Comparison of ENCODE assay signal across 32 cellular contexts in genomic region chr12:13597837-13598236, GRCh38.
"Had no signal": no experiment of that assay in that cellular context is flagged by ENCODE, and none has a peak within 500 bp of the region (broad histone marks: within the 10 kb centered on the region; RNA-seq: fewer than 3 reads in every experiment).

No MANE protein-coding gene starts in this region.

- H3K4me1 Mint-ChIP-seq: activated B cell treated with CpG ODN at 0.5 μM for 24 hours; activated T-helper 17 cell treated with anti-CD3 and anti-CD28 coated beads, Interleukin-2, amount 50 U/mL, for 72 hours; central memory CD8-positive, alpha-beta T cell; T-helper 17 cell had no signal

- H3K27ac ChIP-seq: brain microvascular endothelial cell, coronary artery, esophagus muscularis mucosa, foreskin keratinocyte, gastrocnemius medialis, WERI-Rb-1 had no signal

- H3K36me3 Mint-ChIP-seq: activated naive CD8-positive, alpha-beta T cell had no signal

- H3K4me1 ChIP-seq: esophagus muscularis mucosa, foreskin keratinocyte, gastrocnemius medialis had no signal

- ATAC-seq: activated CD4-positive, CD25-positive, alpha-beta regulatory T cell treated with anti-CD3 and anti-CD28 coated beads, Interleukin-2, amount 50 U/mL, for 24 hours; activated CD8-positive, alpha-beta T cell treated with anti-CD3 and anti-CD28 coated beads for 36 hours; activated T-cell treated with anti-CD3 and anti-CD28 coated beads, Interleukin-2, amount 50 U/mL, for 4 hours; activated T-helper 17 cell treated with anti-CD3 and anti-CD28 coated beads, Interleukin-2, amount 50 U/mL, for 72 hours; effector memory CD8-positive, alpha-beta T cell; foreskin keratinocyte; gastrocnemius medialis; T-helper 17 cell had no signal

- H3K27me3 ChIP-seq: brain microvascular endothelial cell, dorsolateral prefrontal cortex, esophagus muscularis mucosa, foreskin keratinocyte, gastrocnemius medialis had no signal

- DNase-seq: activated B cell treated with CpG ODN at 0.5 μM for 24 hours; activated CD4-positive, alpha-beta T cell treated with anti-CD3 and anti-CD28 coated beads for 48 hours; activated CD4-positive, alpha-beta T cell treated with anti-CD3 and anti-CD28 coated beads, Interleukin-2, amount 50 U/mL, for 1 hour; activated CD4-positive, alpha-beta T cell treated with anti-CD3 and anti-CD28 coated beads, Interleukin-2, amount 50 U/mL, for 48 hours; activated CD8-positive, alpha-beta memory T cell treated with anti-CD3 and anti-CD28 coated beads for 24 hours; activated CD8-positive, alpha-beta T cell treated with anti-CD3 and anti-CD28 coated beads for 36 hours; activated effector memory CD4-positive, alpha-beta T cell treated with Interleukin-2 at 50 U/mL for 16 hours; activated gamma-delta T cell treated with Interleukin-2 at 50 U/mL for 16 hours; activated naive CD4-positive, alpha-beta T cell treated with anti-CD3 and anti-CD28 coated beads, Interleukin-2, amount 50 U/mL, for 16 hours; activated naive CD4-positive, alpha-beta T cell treated with Interleukin-2 at 50 U/mL for 16 hours; activated T-cell treated with anti-CD3 and anti-CD28 coated beads, Interleukin-2, amount 50 U/mL, for 4 hours; amniotic stem cell; anterior cingulate cortex; brain microvascular endothelial cell; dorsolateral prefrontal cortex; effector CD4-positive, alpha-beta T cell; effector memory CD8-positive, alpha-beta T cell; erythroblast; foreskin keratinocyte; gastrocnemius medialis; T-helper 1 cell; T-helper 17 cell; T1000; WERI-Rb-1 had no signal

- H3K27me3 Mint-ChIP-seq: activated B cell treated with CpG ODN at 0.5 μM for 24 hours; activated CD8-positive, alpha-beta T cell treated with anti-CD3 and anti-CD28 coated beads for 36 hours; activated naive CD8-positive, alpha-beta T cell; activated T-helper 17 cell treated with anti-CD3 and anti-CD28 coated beads, Interleukin-2, amount 50 U/mL, for 72 hours; central memory CD8-positive, alpha-beta T cell; dendritic cell treated with granulocyte-macrophage colony-stimulating factor and Interleukin-4, amounts not matched to agents 40 ng/mL and 50 ng/mL, for 4 days; effector memory CD8-positive, alpha-beta T cell had no signal

- H3K4me3 ChIP-seq: coronary artery, dorsolateral prefrontal cortex, esophagus muscularis mucosa, gastrocnemius medialis had no signal

- H3K36me3 ChIP-seq: brain microvascular endothelial cell, esophagus muscularis mucosa, gastrocnemius medialis, WERI-Rb-1 had no signal

- H3K4me3 Mint-ChIP-seq: activated B cell treated with CpG ODN at 0.5 μM for 24 hours; activated CD8-positive, alpha-beta T cell treated with anti-CD3 and anti-CD28 coated beads for 36 hours; activated naive CD8-positive, alpha-beta T cell; activated T-cell treated with anti-CD3 and anti-CD28 coated beads, Interleukin-2, amount 50 U/mL, for 4 hours; activated T-helper 17 cell treated with anti-CD3 and anti-CD28 coated beads, Interleukin-2, amount 50 U/mL, for 72 hours; central memory CD8-positive, alpha-beta T cell; dendritic cell treated with granulocyte-macrophage colony-stimulating factor and Interleukin-4, amounts not matched to agents 40 ng/mL and 50 ng/mL, for 4 days; effector memory CD8-positive, alpha-beta T cell; T-helper 17 cell; T-helper 2 cell treated with Interferon-gamma antibody and Interleukin-4, amounts not matched to agents 5 μg/mL and 100 μg/mL, for 36 hours had no signal

- H3K9me3 Mint-ChIP-seq: activated B cell treated with CpG ODN at 0.5 μM for 24 hours; activated CD8-positive, alpha-beta T cell treated with anti-CD3 and anti-CD28 coated beads for 36 hours; activated T-cell treated with anti-CD3 and anti-CD28 coated beads, Interleukin-2, amount 50 U/mL, for 4 hours; activated T-helper 17 cell treated with anti-CD3 and anti-CD28 coated beads, Interleukin-2, amount 50 U/mL, for 72 hours; central memory CD8-positive, alpha-beta T cell; dendritic cell treated with granulocyte-macrophage colony-stimulating factor and Interleukin-4, amounts not matched to agents 40 ng/mL and 50 ng/mL, for 4 days; T-helper 2 cell treated with Interferon-gamma antibody and Interleukin-4, amounts not matched to agents 5 μg/mL and 100 μg/mL, for 36 hours had no signal

- H3K27ac Mint-ChIP-seq: activated B cell treated with CpG ODN at 0.5 μM for 24 hours; activated CD8-positive, alpha-beta T cell treated with anti-CD3 and anti-CD28 coated beads for 36 hours; activated naive CD8-positive, alpha-beta T cell; activated T-helper 17 cell treated with anti-CD3 and anti-CD28 coated beads, Interleukin-2, amount 50 U/mL, for 72 hours; dendritic cell treated with granulocyte-macrophage colony-stimulating factor and Interleukin-4, amounts not matched to agents 40 ng/mL and 50 ng/mL, for 4 days; effector memory CD8-positive, alpha-beta T cell; T-helper 17 cell; T-helper 2 cell treated with Interferon-gamma antibody and Interleukin-4, amounts not matched to agents 5 μg/mL and 100 μg/mL, for 36 hours had no signal
